In the genomic region with DNA sequence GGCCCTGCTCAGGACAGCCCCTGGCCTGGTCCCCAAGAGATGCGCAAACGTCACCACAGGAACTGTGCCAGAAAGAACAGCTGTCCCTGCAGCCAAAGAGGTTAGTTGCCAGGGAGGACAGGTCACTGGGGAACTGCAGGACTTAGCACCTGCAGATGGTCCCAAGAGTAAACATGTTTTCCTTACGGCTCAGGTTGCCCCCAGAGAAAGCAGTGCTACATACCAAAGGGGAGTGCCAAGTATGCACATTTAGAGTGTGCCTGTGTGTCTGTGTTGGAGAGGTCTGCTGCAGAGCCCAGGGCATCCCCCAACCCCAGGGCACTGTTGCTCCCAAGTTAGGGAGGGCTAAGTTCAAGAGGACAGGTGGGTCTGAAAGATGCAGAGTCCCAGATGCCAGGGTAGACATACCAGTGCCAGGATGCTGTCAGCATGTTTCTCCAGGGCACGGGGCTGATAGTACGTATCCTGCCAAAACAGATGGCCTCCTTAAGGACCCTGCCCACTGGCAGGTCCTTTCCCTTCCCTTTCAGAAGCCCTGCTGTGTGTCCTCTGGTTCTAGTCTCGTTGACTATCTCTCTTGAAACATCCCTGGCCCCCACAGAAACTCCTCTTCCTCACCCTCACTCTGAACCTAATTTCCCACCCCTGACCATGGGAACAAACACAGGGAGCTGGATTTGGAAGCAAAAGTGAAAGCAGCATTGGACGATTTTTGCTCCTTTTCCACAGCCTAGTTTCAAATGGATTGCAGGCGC, we compare ENCODE assay signal across 8 cellular contexts. TPM values are rescaled to one million over a fixed set of nuclear protein-coding genes. Genes with fewer than 3 reads are reported as not detected.
DNase-seq lines count a peak whose midpoint lies in the region; ATAC-seq, FAIRE-seq and TF ChIP-seq lines count a peak whose summit lies in the region.

No MANE protein-coding gene starts in this region.

- peaks cover 34% of the 10 kb centered on the region for H4K20me1 ChIP-seq in astrocyte (ENCODE audit: insufficient read depth, low read length)

- H3K4me1 Mint-ChIP-seq in CD8-positive, alpha-beta memory T cell = peaks cover 39 to 48% (median 46%) of the 10 kb centered on the region in 3 donors
- H3K4me1 Mint-ChIP-seq in astrocyte (ENCODE audit: low read depth, unreplicated experiment) = peaks cover 17% of the 10 kb centered on the region

- H3K4me3 ChIP-seq in CD8-positive, alpha-beta memory T cell (ENCODE audit: low read length) = peak overlapping the region; percentile 88
- peak overlapping the region; percentile 89 for H3K4me3 ChIP-seq in astrocyte (ENCODE audit: insufficient read depth, low read depth, low read length)
- peak overlapping the region; percentile 69 for H3K4me3 ChIP-seq in suprapubic skin

- H3K9me3 Mint-ChIP-seq in CD8-positive, alpha-beta memory T cell = no peaks in the 10 kb centered on the region
- no peaks in the 10 kb centered on the region for H3K9me3 Mint-ChIP-seq in astrocyte (ENCODE audit: unreplicated experiment)

- H3K27ac Mint-ChIP-seq in CD8-positive, alpha-beta memory T cell = peak overlapping the region; percentile 88 to 100 (median 96)
- H3K27ac Mint-ChIP-seq in astrocyte (ENCODE audit: unreplicated experiment) = peak overlapping the region; percentile 92

- H3K9ac ChIP-seq in astrocyte (ENCODE audit: low read length) = peak overlapping the region; percentile 89

- no peaks in the 10 kb centered on the region for H3K27me3 ChIP-seq in CD8-positive, alpha-beta memory T cell (ENCODE audit: insufficient read depth, low read length, poor library complexity, severe bottlenecking)
- no peaks in the 10 kb centered on the region for H3K27me3 ChIP-seq in astrocyte (ENCODE audit: insufficient read depth, low read length)
- no peaks in the 10 kb centered on the region for H3K27me3 ChIP-seq in suprapubic skin

- peak overlapping the region; percentile 98 for H3K27ac ChIP-seq in CD8-positive, alpha-beta memory T cell (ENCODE audit: low read depth, low read length)
- peak overlapping the region; percentile 93 for H3K27ac ChIP-seq in astrocyte (ENCODE audit: low read depth, low read length)
- peak overlapping the region; percentile 96 for H3K27ac ChIP-seq in suprapubic skin

- no peak for FAIRE-seq in astrocyte (lab: Jason Lieb, UNC)

- H3K4me1 ChIP-seq in CD8-positive, alpha-beta memory T cell (ENCODE audit: insufficient read depth, low read length) = peaks cover 24% of the 10 kb centered on the region
- H3K4me1 ChIP-seq in astrocyte (ENCODE audit: insufficient read depth, low read length) (peaks cover 18% of the 10 kb centered on the region), suprapubic skin (peaks cover 20% of the 10 kb centered on the region)

- TF ChIP-seq EP300 in suprapubic skin (IDR thresholded peaks at IDR 0.05) = no peak

- DNase-seq in CD8-positive, alpha-beta memory T cell = no peak
- peak; percentile 12 for DNase-seq in NCI-H1092 (lab: John Stamatoyannopoulos, UW)
- no peak for DNase-seq in astrocyte (ENCODE audit: low read depth)
- peak; percentile 13 for DNase-seq in kidney tubule cell (ENCODE audit: low spot score)
- DNase-seq in suprapubic skin (ENCODE audit: low spot score in 2 of 2) = no peak
- no peak for DNase-seq in activated CD4-positive, CD25-positive, alpha-beta regulatory T cell treated with anti-CD3 and anti-CD28 coated beads, Interleukin-2, amount 50 U/mL, for 72 hours

- no peaks in the 10 kb centered on the region for H3K9me3 ChIP-seq in CD8-positive, alpha-beta memory T cell (ENCODE audit: low read length)
- H3K9me3 ChIP-seq in astrocyte (ENCODE audit: insufficient read depth, low read depth, low read length) (no peaks in the 10 kb centered on the region), suprapubic skin (no peaks in the 10 kb centered on the region)

- peaks cover 38% of the 10 kb centered on the region for H3K79me2 ChIP-seq in astrocyte (ENCODE audit: insufficient read depth, low read length)

- H3K4me3 Mint-ChIP-seq in CD8-positive, alpha-beta memory T cell = peak overlapping the region; percentile 92 to 99 (median 96)
- peak overlapping the region; percentile 99 for H3K4me3 Mint-ChIP-seq in astrocyte (ENCODE audit: unreplicated experiment)

- CTCF ChIA-PET in CD8-positive, alpha-beta memory T cell (lab: Charles Lee) = interaction anchor here (1.6 kb wide), 1 partner anchor 21 kb away, joined by 3 read pairs; the partner anchor contains the start of gene LY6G5C

- peaks cover 0 to 2% of the 10 kb centered on the region in 2 donors for H3K27me3 Mint-ChIP-seq in CD8-positive, alpha-beta memory T cell
- peaks cover 1% of the 10 kb centered on the region for H3K27me3 Mint-ChIP-seq in astrocyte (ENCODE audit: low read depth, unreplicated experiment)

- 19% methylated on average over 8 of the region's 8 CpGs for WGBS in suprapubic skin

- H3K36me3 ChIP-seq in CD8-positive, alpha-beta memory T cell (ENCODE audit: insufficient read depth, low read length) = peaks cover 18% of the 10 kb centered on the region
- H3K36me3 ChIP-seq in astrocyte (ENCODE audit: insufficient read depth, low read length) = peaks cover 5% of the 10 kb centered on the region
- H3K36me3 ChIP-seq in suprapubic skin = peaks cover 20% of the 10 kb centered on the region

- H2AFZ ChIP-seq in astrocyte (ENCODE audit: low read depth, low read length) = peak overlapping the region; percentile 82

- ATAC-seq in HG02970 (IDR thresholded peaks at IDR 0.05; ENCODE audit: low FRiP score, unreplicated experiment) (no peak), GM18505 (IDR thresholded peaks at IDR 0.05; ENCODE audit: unreplicated experiment) (no peak)

- POLR2A ChIA-PET in CD8-positive, alpha-beta memory T cell (lab: Charles Lee) = interaction anchor here (0.6 to 1.8 kb wide), 4 partner anchors 36 to 270 kb away, joined by 3 to 13 read pairs (median 8); partner anchors contain the start of genes BAG6, CSNK2B, DXO and GPANK1

- no peak for TF ChIP-seq POLR2A in suprapubic skin (IDR thresholded peaks at IDR 0.05)
- TF ChIP-seq POLR2A in GM18505 (IDR thresholded peaks at IDR 0.05; ENCODE audit: borderline replicate concordance, extremely low read depth, insufficient read depth, insufficient read length) = no peak

- TF ChIP-seq CTCF in astrocyte (IDR thresholded peaks at IDR 0.05; ENCODE audit: insufficient read depth, low read depth, low read length) (no peak), suprapubic skin (IDR thresholded peaks at IDR 0.05) (no peak)

- H3K4me2 ChIP-seq in astrocyte (ENCODE audit: low read length) = peak overlapping the region; percentile 92

- peaks cover 0 to 45% (median 4%) of the 10 kb centered on the region in 3 donors for H3K36me3 Mint-ChIP-seq in CD8-positive, alpha-beta memory T cell
- peaks cover 4% of the 10 kb centered on the region for H3K36me3 Mint-ChIP-seq in astrocyte (ENCODE audit: low read depth, unreplicated experiment)

RNA-seq across cellular contexts. Expression of gene ABHD16A, which starts 1.3 kb away (rescaled TPM):
- total RNA-seq in CD8-positive, alpha-beta memory T cell = 10 to 100 TPM; 37.0 to 41.0 TPM
- polyA plus RNA-seq in CD8-positive, alpha-beta memory T cell = 45.5 TPM
- total RNA-seq in astrocyte (34.3 and 38.3 TPM in 2 replicates), suprapubic skin (10 to 100 TPM; 49.4 to 68.2 (median 57.3) TPM)

RNA-seq across cellular contexts. Expression of gene LY6G6F, which starts 4.8 kb away (rescaled TPM):
- not detected for total RNA-seq in CD8-positive, alpha-beta memory T cell
- not detected for polyA plus RNA-seq in CD8-positive, alpha-beta memory T cell
- total RNA-seq in astrocyte (not detected in 2 replicates), suprapubic skin (not detected)

RNA-seq across cellular contexts. Expression of gene LY6G6D, which starts 13.3 kb away (rescaled TPM):
- not detected for total RNA-seq in CD8-positive, alpha-beta memory T cell
- polyA plus RNA-seq in CD8-positive, alpha-beta memory T cell = not detected
- not detected in 2 replicates for total RNA-seq in astrocyte
- total RNA-seq in suprapubic skin = 10 to 100 TPM in 1 of 4 donors, 1 to 10 TPM in 1, not detected in 2; 5.5 to 30.8 TPM

RNA-seq across cellular contexts. Expression of gene LY6G6C, which starts 19.7 kb away (rescaled TPM):
- not detected for total RNA-seq in CD8-positive, alpha-beta memory T cell
- not detected for polyA plus RNA-seq in CD8-positive, alpha-beta memory T cell
- 0.41 and 0.66 TPM in 2 replicates for total RNA-seq in astrocyte
- 100 to 1,000 TPM in 3 of 4 donors, 10 to 100 TPM in 1; 80.0 to 376 (median 338) TPM for total RNA-seq in suprapubic skin

RNA-seq across cellular contexts. Expression of gene LY6G5C, which starts 21.0 kb away (rescaled TPM):
- 1 to 10 TPM; 3.5 to 4.5 TPM for total RNA-seq in CD8-positive, alpha-beta memory T cell
- polyA plus RNA-seq in CD8-positive, alpha-beta memory T cell = 10.3 TPM
- total RNA-seq in astrocyte (2.9 and 3.9 TPM in 2 replicates), suprapubic skin (1 to 10 TPM in 1 of 4 donors, under 1 TPM in 1, not detected in 2; 0.73 to 5.1 TPM)

Comparison
In these comparisons a context has a peak if more than half of its experiments do, and no peak if none do; other contexts are left out.
1. DNase-seq: peak in NCI-H1092 (single experiment) and kidney tubule cell (single experiment); none in CD8-positive, alpha-beta memory T cell (0 of 5), astrocyte (single experiment), suprapubic skin (0 of 2) and activated CD4-positive, CD25-positive, alpha-beta regulatory T cell treated with anti-CD3 and anti-CD28 coated beads, Interleukin-2, amount 50 U/mL, for 72 hours (single experiment).
2. Peak in every context shown above with its lines, with median percentiles within 50 percentile points of each other: H3K27ac ChIP-seq and H3K4me3 ChIP-seq.